Comparison of ENCODE assay signal across 35 cellular contexts in the genomic region with DNA sequence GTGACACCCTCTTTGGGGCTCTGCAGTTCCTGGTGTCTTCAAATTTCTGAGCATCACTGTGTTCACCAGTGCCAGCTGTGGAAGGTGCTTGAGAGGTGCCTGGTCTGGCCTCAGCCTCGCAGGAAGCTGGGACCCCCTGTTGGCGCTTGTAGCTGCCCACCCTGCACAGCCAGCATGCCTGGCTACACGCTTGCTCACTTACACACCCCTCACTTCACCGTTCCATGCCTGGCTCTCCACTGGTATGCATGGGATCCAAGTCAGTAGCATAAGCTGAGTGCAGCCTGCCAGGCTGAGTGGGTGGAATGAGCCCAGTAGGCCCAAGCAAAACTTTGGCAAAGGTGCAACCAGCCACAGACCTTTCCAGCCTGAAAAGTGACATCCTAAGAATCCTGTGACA.
"Had no signal": no experiment of that assay in that cellular context is flagged by ENCODE, and none has a peak within 500 bp of the region (broad histone marks: within the 10 kb centered on the region; RNA-seq: fewer than 3 reads in every experiment).

No MANE protein-coding gene starts in this region.

- DNase-seq: Karpas-422, Kasumi-1, MG63, MM.1S, MV-4-11, NCI-H1048, NCI-H1092, NCI-H1092 treated with DMSO at 0.1 percent for 48 hours, NCI-H1105, NCI-H1105 treated with DMSO at 0.1 percent for 48 hours, NCI-H1417, NCI-H1417 treated with DMSO at 0.1 percent for 48 hours, NCI-H1436, NCI-H1436 treated with DMSO at 0.1 percent for 48 hours, NCI-H146, NCI-H1694, NCI-H1694 treated with DMSO at 0.1 percent for 48 hours, NCI-H187, NCI-H187 treated with DMSO at 0.1 percent for 48 hours, NCI-H1930, NCI-H2029, NCI-H2029 treated with DMSO at 0.1 percent for 48 hours, NCI-H2081, NCI-H2081 treated with DMSO at 0.1 percent for 48 hours, NCI-H2107, NCI-H2171, NCI-H2171 treated with DMSO at 0.1 percent for 48 hours, NCI-H2227 treated with DMSO at 0.1 percent for 48 hours, NCI-H226, NCI-H345, NCI-H446, NCI-H446 treated with DMSO at 0.1 percent for 48 hours, NCI-H510A, NCI-H510A treated with DMSO at 0.1 percent for 48 hours, NCI-H524 had no signal

- H3K4me3 ChIP-seq: MG63 had no signal

- H3K36me3 ChIP-seq: MG63 had no signal

- H3K27me3 ChIP-seq: MG63 had no signal

- H3K9me3 ChIP-seq: MG63 had no signal
